1 cellular context compared by ENCODE assay signal in genomic region chr1:197884173-197884572, GRCh38.
TF ChIP-seq lines count a peak whose summit lies in the region.

No MANE protein-coding gene starts in this region.

TF ChIP-seq in HepG2, 621 proteins besides CTCF, POLR2A, EP300 and RAD21 (continued from another document and continues in another):
- no peak for TF ChIP-seq ZNF704 (CRISPR knock-in tag; IDR thresholded peaks at IDR 0.05; ENCODE audit: borderline replicate concordance)
- 0 out of 2 replicates have a peak, but pooled peaks have one; percentile 55 for TF ChIP-seq SPEN (CRISPR knock-in tag; IDR thresholded peaks at IDR 0.05; ENCODE audit: low read depth)
- no peak for TF ChIP-seq ZNF20 (CRISPR knock-in tag; IDR thresholded peaks at IDR 0.05)
- TF ChIP-seq ZBTB25 (CRISPR knock-in tag; IDR thresholded peaks at IDR 0.05) = no peak
- peak; percentile 60; the same call in 1 of the 2 replicates for TF ChIP-seq MAX (IDR thresholded peaks at IDR 0.05)
- peak; percentile 93 for TF ChIP-seq RXRB (CRISPR knock-in tag; IDR thresholded peaks at IDR 0.05; ENCODE audit: borderline replicate concordance)
- TF ChIP-seq ZNF235 (CRISPR knock-in tag; IDR thresholded peaks at IDR 0.05; ENCODE audit: borderline replicate concordance) = no peak
- TF ChIP-seq ZNF460 (CRISPR knock-in tag; IDR thresholded peaks at IDR 0.05; ENCODE audit: borderline replicate concordance) = peak; percentile 35; the same call in 1 of the 2 replicates
- no peak for TF ChIP-seq ZNF839 (CRISPR knock-in tag; IDR thresholded peaks at IDR 0.05; ENCODE audit: borderline replicate concordance)
- TF ChIP-seq YY1 (IDR thresholded peaks at IDR 0.05; ENCODE audit: insufficient read depth, insufficient replicate concordance, low read depth, low read length) = peak; percentile 39
- no peak for TF ChIP-seq KLF6 (CRISPR knock-in tag; IDR thresholded peaks at IDR 0.05)
- TF ChIP-seq HOXA9 (CRISPR knock-in tag; IDR thresholded peaks at IDR 0.05; ENCODE audit: borderline replicate concordance) = no peak
- no peak for TF ChIP-seq ZNF569 (CRISPR knock-in tag; IDR thresholded peaks at IDR 0.05; ENCODE audit: borderline replicate concordance)
- no peak for TF ChIP-seq RNF2 (conservative IDR thresholded peaks at IDR 0.05; ENCODE audit: low read depth)
- no peak for TF ChIP-seq SP4 (CRISPR knock-in tag; IDR thresholded peaks at IDR 0.05)
- TF ChIP-seq FUBP1 (CRISPR knock-in tag; IDR thresholded peaks at IDR 0.05; ENCODE audit: borderline replicate concordance) = no peak
- TF ChIP-seq TMF1 (CRISPR knock-in tag; IDR thresholded peaks at IDR 0.05; ENCODE audit: low read depth) = no peak
- no peak for TF ChIP-seq ZNF121 (CRISPR knock-in tag; IDR thresholded peaks at IDR 0.05)
- TF ChIP-seq SMC3 (IDR thresholded peaks at IDR 0.05; ENCODE audit: low read length) = no peak
- no peak for TF ChIP-seq ATF7 (IDR thresholded peaks at IDR 0.05)
- no peak for TF ChIP-seq ATF7 (CRISPR knock-in tag; IDR thresholded peaks at IDR 0.05)
- TF ChIP-seq ZNF652 (CRISPR knock-in tag; IDR thresholded peaks at IDR 0.05; ENCODE audit: borderline replicate concordance, low read depth) = peak; percentile 68; the same call in 1 of the 2 replicates
- TF ChIP-seq KDM1A (CRISPR knock-in tag; IDR thresholded peaks at IDR 0.05) = no peak
- TF ChIP-seq, protein P1, sequence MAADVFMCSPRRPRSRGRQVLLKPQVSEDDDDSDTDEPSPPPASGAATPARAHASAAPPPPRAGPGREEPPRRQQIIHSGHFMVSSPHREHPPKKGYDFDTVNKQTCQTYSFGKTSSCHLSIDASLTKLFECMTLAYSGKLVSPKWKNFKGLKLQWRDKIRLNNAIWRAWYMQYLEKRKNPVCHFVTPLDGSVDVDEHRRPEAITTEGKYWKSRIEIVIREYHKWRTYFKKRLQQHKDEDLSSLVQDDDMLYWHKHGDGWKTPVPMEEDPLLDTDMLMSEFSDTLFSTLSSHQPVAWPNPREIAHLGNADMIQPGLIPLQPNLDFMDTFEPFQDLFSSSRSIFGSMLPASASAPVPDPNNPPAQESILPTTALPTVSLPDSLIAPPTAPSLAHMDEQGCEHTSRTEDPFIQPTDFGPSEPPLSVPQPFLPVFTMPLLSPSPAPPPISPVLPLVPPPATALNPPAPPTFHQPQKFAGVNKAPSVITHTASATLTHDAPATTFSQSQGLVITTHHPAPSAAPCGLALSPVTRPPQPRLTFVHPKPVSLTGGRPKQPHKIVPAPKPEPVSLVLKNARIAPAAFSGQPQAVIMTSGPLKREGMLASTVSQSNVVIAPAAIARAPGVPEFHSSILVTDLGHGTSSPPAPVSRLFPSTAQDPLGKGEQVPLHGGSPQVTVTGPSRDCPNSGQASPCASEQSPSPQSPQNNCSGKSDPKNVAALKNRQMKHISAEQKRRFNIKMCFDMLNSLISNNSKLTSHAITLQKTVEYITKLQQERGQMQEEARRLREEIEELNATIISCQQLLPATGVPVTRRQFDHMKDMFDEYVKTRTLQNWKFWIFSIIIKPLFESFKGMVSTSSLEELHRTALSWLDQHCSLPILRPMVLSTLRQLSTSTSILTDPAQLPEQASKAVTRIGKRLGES (CRISPR knock-in tag; IDR thresholded peaks at IDR 0.05; ENCODE audit: borderline replicate concordance) = no peak
- no peak for TF ChIP-seq ZC3H13 (CRISPR knock-in tag; IDR thresholded peaks at IDR 0.05)
- TF ChIP-seq FOSL2 (CRISPR knock-in tag; IDR thresholded peaks at IDR 0.05) = peak; percentile 30; the same call in 1 of the 2 replicates
- no peak for TF ChIP-seq ARNT (IDR thresholded peaks at IDR 0.05)
- no peak for TF ChIP-seq ZNF180 (CRISPR knock-in tag; IDR thresholded peaks at IDR 0.05; ENCODE audit: borderline replicate concordance, low read depth)
- 0 out of 2 replicates have a peak, but pooled peaks have one; percentile 42 for TF ChIP-seq KDM4B (CRISPR knock-in tag; IDR thresholded peaks at IDR 0.05)
- TF ChIP-seq, protein P2, sequence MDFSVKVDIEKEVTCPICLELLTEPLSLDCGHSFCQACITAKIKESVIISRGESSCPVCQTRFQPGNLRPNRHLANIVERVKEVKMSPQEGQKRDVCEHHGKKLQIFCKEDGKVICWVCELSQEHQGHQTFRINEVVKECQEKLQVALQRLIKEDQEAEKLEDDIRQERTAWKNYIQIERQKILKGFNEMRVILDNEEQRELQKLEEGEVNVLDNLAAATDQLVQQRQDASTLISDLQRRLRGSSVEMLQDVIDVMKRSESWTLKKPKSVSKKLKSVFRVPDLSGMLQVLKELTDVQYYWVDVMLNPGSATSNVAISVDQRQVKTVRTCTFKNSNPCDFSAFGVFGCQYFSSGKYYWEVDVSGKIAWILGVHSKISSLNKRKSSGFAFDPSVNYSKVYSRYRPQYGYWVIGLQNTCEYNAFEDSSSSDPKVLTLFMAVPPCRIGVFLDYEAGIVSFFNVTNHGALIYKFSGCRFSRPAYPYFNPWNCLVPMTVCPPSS (IDR thresholded peaks at IDR 0.05) = no peak
- TF ChIP-seq, protein P3, sequence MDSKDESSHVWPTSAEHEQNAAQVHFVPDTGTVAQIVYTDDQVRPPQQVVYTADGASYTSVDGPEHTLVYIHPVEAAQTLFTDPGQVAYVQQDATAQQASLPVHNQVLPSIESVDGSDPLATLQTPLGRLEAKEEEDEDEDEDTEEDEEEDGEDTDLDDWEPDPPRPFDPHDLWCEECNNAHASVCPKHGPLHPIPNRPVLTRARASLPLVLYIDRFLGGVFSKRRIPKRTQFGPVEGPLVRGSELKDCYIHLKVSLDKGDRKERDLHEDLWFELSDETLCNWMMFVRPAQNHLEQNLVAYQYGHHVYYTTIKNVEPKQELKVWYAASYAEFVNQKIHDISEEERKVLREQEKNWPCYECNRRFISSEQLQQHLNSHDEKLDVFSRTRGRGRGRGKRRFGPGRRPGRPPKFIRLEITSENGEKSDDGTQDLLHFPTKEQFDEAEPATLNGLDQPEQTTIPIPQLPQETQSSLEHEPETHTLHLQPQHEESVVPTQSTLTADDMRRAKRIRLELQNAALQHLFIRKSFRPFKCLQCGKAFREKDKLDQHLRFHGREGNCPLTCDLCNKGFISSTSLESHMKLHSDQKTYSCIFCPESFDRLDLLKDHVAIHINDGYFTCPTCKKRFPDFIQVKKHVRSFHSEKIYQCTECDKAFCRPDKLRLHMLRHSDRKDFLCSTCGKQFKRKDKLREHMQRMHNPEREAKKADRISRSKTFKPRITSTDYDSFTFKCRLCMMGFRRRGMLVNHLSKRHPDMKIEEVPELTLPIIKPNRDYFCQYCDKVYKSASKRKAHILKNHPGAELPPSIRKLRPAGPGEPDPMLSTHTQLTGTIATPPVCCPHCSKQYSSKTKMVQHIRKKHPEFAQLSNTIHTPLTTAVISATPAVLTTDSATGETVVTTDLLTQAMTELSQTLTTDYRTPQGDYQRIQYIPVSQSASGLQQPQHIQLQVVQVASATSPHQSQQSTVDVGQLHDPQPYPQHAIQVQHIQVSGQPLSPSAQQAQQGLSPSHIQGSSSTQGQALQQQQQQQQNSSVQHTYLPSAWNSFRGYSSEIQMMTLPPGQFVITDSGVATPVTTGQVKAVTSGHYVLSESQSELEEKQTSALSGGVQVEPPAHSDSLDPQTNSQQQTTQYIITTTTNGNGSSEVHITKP (CRISPR knock-in tag; IDR thresholded peaks at IDR 0.05; ENCODE audit: low read depth) = peak; percentile 96
- TF ChIP-seq HCFC1 (IDR thresholded peaks at IDR 0.05; ENCODE audit: low read depth, low read length) = no peak
- TF ChIP-seq, protein P4, sequence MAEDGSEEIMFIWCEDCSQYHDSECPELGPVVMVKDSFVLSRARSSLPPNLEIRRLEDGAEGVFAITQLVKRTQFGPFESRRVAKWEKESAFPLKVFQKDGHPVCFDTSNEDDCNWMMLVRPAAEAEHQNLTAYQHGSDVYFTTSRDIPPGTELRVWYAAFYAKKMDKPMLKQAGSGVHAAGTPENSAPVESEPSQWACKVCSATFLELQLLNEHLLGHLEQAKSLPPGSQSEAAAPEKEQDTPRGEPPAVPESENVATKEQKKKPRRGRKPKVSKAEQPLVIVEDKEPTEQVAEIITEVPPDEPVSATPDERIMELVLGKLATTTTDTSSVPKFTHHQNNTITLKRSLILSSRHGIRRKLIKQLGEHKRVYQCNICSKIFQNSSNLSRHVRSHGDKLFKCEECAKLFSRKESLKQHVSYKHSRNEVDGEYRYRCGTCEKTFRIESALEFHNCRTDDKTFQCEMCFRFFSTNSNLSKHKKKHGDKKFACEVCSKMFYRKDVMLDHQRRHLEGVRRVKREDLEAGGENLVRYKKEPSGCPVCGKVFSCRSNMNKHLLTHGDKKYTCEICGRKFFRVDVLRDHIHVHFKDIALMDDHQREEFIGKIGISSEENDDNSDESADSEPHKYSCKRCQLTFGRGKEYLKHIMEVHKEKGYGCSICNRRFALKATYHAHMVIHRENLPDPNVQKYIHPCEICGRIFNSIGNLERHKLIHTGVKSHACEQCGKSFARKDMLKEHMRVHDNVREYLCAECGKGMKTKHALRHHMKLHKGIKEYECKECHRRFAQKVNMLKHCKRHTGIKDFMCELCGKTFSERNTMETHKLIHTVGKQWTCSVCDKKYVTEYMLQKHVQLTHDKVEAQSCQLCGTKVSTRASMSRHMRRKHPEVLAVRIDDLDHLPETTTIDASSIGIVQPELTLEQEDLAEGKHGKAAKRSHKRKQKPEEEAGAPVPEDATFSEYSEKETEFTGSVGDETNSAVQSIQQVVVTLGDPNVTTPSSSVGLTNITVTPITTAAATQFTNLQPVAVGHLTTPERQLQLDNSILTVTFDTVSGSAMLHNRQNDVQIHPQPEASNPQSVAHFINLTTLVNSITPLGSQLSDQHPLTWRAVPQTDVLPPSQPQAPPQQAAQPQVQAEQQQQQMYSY (CRISPR knock-in tag; IDR thresholded peaks at IDR 0.05) = no peak
- no peak for TF ChIP-seq JUNB (CRISPR knock-in tag; IDR thresholded peaks at IDR 0.05; ENCODE audit: borderline replicate concordance)
- no peak for TF ChIP-seq ZNF782 (CRISPR knock-in tag; IDR thresholded peaks at IDR 0.05; ENCODE audit: borderline replicate concordance)
- TF ChIP-seq MAFG (CRISPR knock-in tag; IDR thresholded peaks at IDR 0.05) = no peak
- no peak for TF ChIP-seq ZSCAN20 (CRISPR knock-in tag; IDR thresholded peaks at IDR 0.05; ENCODE audit: borderline replicate concordance)
- no peak for TF ChIP-seq ZFP1 (CRISPR knock-in tag; IDR thresholded peaks at IDR 0.05)
- TF ChIP-seq RNF219 (CRISPR knock-in tag; IDR thresholded peaks at IDR 0.05) = no peak
- TF ChIP-seq GPN1 (CRISPR knock-in tag; IDR thresholded peaks at IDR 0.05; ENCODE audit: borderline replicate concordance) = no peak
- TF ChIP-seq TSC22D2 (CRISPR knock-in tag; IDR thresholded peaks at IDR 0.05; ENCODE audit: borderline replicate concordance) = 0 out of 2 replicates have a peak, but pooled peaks have one; percentile 46
- TF ChIP-seq TEAD2 (CRISPR knock-in tag; IDR thresholded peaks at IDR 0.05) = no peak
- TF ChIP-seq ZNF572 (CRISPR knock-in tag; IDR thresholded peaks at IDR 0.05) = no peak
- no peak for TF ChIP-seq SAFB2 (CRISPR knock-in tag; IDR thresholded peaks at IDR 0.05; ENCODE audit: borderline replicate concordance, low read depth)
- no peak for TF ChIP-seq ADNP (CRISPR knock-in tag; IDR thresholded peaks at IDR 0.05)
- no peak for TF ChIP-seq MAFK (conservative IDR thresholded peaks at IDR 0.05 in 1 of 2, IDR thresholded peaks at IDR 0.05 in 1 of 2; ENCODE audit: low read length in 2 of 2)
- TF ChIP-seq U2AF1 (optimal IDR thresholded peaks at IDR 0.05; ENCODE audit: low read depth, low read length) = no peak
- TF ChIP-seq AHR (CRISPR knock-in tag; IDR thresholded peaks at IDR 0.05) = no peak
- no peak for TF ChIP-seq SSRP1 (CRISPR knock-in tag; IDR thresholded peaks at IDR 0.05)
